In the genomic region with DNA sequence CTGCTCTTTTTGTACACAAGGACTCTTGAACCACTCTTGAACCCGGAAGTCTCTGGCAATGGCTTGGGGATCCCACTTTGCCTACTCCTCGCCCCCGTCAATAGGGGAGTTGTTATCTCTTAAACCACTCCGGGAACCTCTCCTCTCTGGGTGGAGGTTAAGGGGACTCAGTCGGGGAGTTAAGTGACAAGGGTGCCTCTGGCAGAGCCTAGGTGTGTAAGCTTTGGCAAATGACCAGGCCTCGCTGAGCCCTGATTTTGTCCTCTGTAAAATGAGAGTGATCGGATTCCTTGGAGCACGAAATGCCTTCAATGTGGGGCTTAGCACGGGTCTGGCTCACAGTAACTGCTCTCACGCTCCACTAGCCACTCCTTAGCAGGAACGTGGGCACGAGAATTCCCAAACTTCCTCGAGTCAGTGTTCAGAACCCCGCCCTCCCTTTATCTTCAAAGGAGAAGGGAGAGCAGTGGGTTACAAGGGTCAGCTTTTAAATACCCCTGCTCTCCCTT, we compare ENCODE assay signal across 9 cellular contexts.
DNase-seq lines count a peak whose midpoint lies in the region; ATAC-seq and TF ChIP-seq lines count a peak whose summit lies in the region.
"Had no signal": no experiment of that assay in that cellular context is flagged by ENCODE, and none has a peak within 500 bp of the region (broad histone marks: within the 10 kb centered on the region; RNA-seq: fewer than 3 reads in every experiment).

No MANE protein-coding gene starts in this region.

- peaks cover 41% of the 10 kb centered on the region for H3K4me1 Mint-ChIP-seq in WTC11

- 0 out of 2 replicates have a peak overlapping the region, but pooled peaks have one; percentile 60 for H3K27ac Mint-ChIP-seq in WTC11

- H3F3A ChIP-seq in smooth muscle cell (ENCODE audit: low read depth) = peaks cover 21% of the 10 kb centered on the region

- peaks cover 19% of the 10 kb centered on the region for H3K27me3 Mint-ChIP-seq in WTC11 (ENCODE audit: low read depth)

- ATAC-seq in WTC11 = no peak

- TF ChIP-seq CTCF in HEK293 (tag by site-specific recombination; IDR thresholded peaks at IDR 0.05) (no peak), WTC11 (IDR thresholded peaks at IDR 0.05) (no peak), smooth muscle cell (IDR thresholded peaks at IDR 0.05; ENCODE audit: borderline replicate concordance, insufficient read depth, poor library complexity, severe bottlenecking) (no peak)

- WGBS in smooth muscle cell (ENCODE audit: low lambda C conversion rate) = 41% methylated on average over 14 of the region's 14 CpGs

- H3K9ac ChIP-seq in iPS-18a (ENCODE audit: low read length) (peak overlapping the region; percentile 47), smooth muscle cell (ENCODE audit: low read depth) (peak overlapping the region; percentile 4)

- POLR2A ChIA-PET in HEK293 (lab: Yijun Ruan, JAX) (interaction anchor here (1.5 kb wide), 1 partner anchor 192 kb away, joined by 3 read pairs; no protein-coding TSS in a partner anchor), WTC11 (lab: Charles Lee) (interaction anchor here (0.6 to 1.6 kb wide), 3 partner anchors 190 to 687 kb away, joined by 3 to 4 read pairs (median 3); no protein-coding TSS in a partner anchor)

- H3K27me3 ChIP-seq in iPS-18a (ENCODE audit: control insufficient read depth, insufficient read depth, low read length) (peaks cover 12% of the 10 kb centered on the region), smooth muscle cell (ENCODE audit: low read depth) (no peaks in the 10 kb centered on the region)

- H3K36me3 ChIP-seq in HEK293 (ENCODE audit: control insufficient read depth in 2 of 2, insufficient read depth in 1 of 2, low read length in 2 of 2) (no peaks in the 10 kb centered on the region), iPS-18a (ENCODE audit: control insufficient read depth, low read depth, low read length) (no peaks in the 10 kb centered on the region), smooth muscle cell (ENCODE audit: low read depth) (no peaks in the 10 kb centered on the region)

- H2AFZ ChIP-seq in smooth muscle cell (ENCODE audit: low read depth) = no peak overlapping the region

- H3K9me3 ChIP-seq in HEK293 (ENCODE audit: control insufficient read depth, insufficient read depth, low read depth, low read length) = no peaks in the 10 kb centered on the region
- H3K9me3 ChIP-seq in iPS-18a (ENCODE audit: control insufficient read depth, low read depth, low read length) = no peaks in the 10 kb centered on the region
- H3K9me3 ChIP-seq in smooth muscle cell (replicated peaks; ENCODE audit: low read depth) = no peaks in the 10 kb centered on the region

- H3K4me1 ChIP-seq in HEK293 (ENCODE audit: control insufficient read depth, insufficient read depth, low read length) (peaks cover 5% of the 10 kb centered on the region), iPS-18a (ENCODE audit: control insufficient read depth, low read depth, low read length) (peaks cover 5% of the 10 kb centered on the region), smooth muscle cell (ENCODE audit: low read depth) (peaks cover 32% of the 10 kb centered on the region)

- peak overlapping the region; percentile 84 for H3K4me2 ChIP-seq in smooth muscle cell

- H3K79me2 ChIP-seq in smooth muscle cell (ENCODE audit: low read depth) = no peaks in the 10 kb centered on the region

- DNase-seq in WTC11 (ENCODE audit: low spot score) (no peak), smooth muscle cell (lab: John Stamatoyannopoulos, UW; ENCODE audit: unreplicated experiment) (no peak), EL (no peak), NCI-H345 (lab: John Stamatoyannopoulos, UW) (no peak), activated gamma-delta T cell treated with Interleukin-2 at 50 U/mL for 16 hours (no peak), DMS153 treated with DMSO at 0.1 percent for 48 hours (lab: John Stamatoyannopoulos, UW; ENCODE audit: unreplicated experiment) (no peak)
- DNase-seq: NCI-H1694 had no signal

- peak overlapping the region; percentile 75 for H3K4me3 Mint-ChIP-seq in WTC11

- CTCF ChIA-PET in HEK293 (lab: Yijun Ruan, JAX) = interaction anchor here (0.6 to 5.1 kb wide), 19 partner anchors 9 to 606 kb away, joined by 3 to 55 read pairs (median 4); partner anchors contain the start of gene UBL3
- CTCF ChIA-PET in WTC11 (lab: Charles Lee) = interaction anchor here (0.6 to 6.5 kb wide), 28 partner anchors 8 to 526 kb away, joined by 3 to 128 read pairs (median 6); partner anchors contain the start of gene UBL3

- peaks cover 10% of the 10 kb centered on the region for H3K9me3 Mint-ChIP-seq in WTC11

- H3K4me3 ChIP-seq in HEK293 (ENCODE audit: low read depth, low read length) = no peak overlapping the region
- peak overlapping the region; percentile 50 for H3K4me3 ChIP-seq in iPS-18a (ENCODE audit: low read length)
- peak overlapping the region; percentile 56 for H3K4me3 ChIP-seq in smooth muscle cell

- no peaks in the 10 kb centered on the region for H4K20me1 ChIP-seq in smooth muscle cell (ENCODE audit: low read depth)

- H3K27ac ChIP-seq in HEK293 (ENCODE audit: extremely low read depth, low read depth, low read length) = peak overlapping the region; percentile 38; the same call in 1 of the 2 replicates
- H3K27ac ChIP-seq in iPS-18a (ENCODE audit: low read length) = no peak overlapping the region
- H3K27ac ChIP-seq in smooth muscle cell (ENCODE audit: low read depth) = peak overlapping the region; percentile 55

- 0 out of 2 replicates have a peak, but pooled peaks cover 2% of the 10 kb centered on the region for H3K36me3 Mint-ChIP-seq in WTC11

TF ChIP-seq in HEK293, 187 proteins besides CTCF, POLR2A, EP300 and RAD21 (continues in another document):
- TF ChIP-seq ZBTB17 (tag by site-specific recombination; IDR thresholded peaks at IDR 0.05) (peak; percentile 20; the same call in 1 of the 2 replicates), ZXDB (tag by site-specific recombination; IDR thresholded peaks at IDR 0.05) (no peak), ZNF776 (tag by site-specific recombination; IDR thresholded peaks at IDR 0.05; ENCODE audit: borderline replicate concordance) (no peak), KLF1 (tag by site-specific recombination; IDR thresholded peaks at IDR 0.05) (no peak), HOXD13 (CRISPR knock-in tag; IDR thresholded peaks at IDR 0.05; ENCODE audit: borderline replicate concordance) (no peak), ZNF335 (tag by site-specific recombination; conservative IDR thresholded peaks at IDR 0.05) (0 out of 2 replicates have a peak, but pooled peaks have one; percentile 16)

TF ChIP-seq in WTC11, 78 proteins besides CTCF, POLR2A, EP300 and RAD21:
- TF ChIP-seq NR3C1 (CRISPR knock-in tag; conservative IDR thresholded peaks at IDR 0.05; ENCODE audit: low read depth) = no peak
- TF ChIP-seq, protein P1, sequence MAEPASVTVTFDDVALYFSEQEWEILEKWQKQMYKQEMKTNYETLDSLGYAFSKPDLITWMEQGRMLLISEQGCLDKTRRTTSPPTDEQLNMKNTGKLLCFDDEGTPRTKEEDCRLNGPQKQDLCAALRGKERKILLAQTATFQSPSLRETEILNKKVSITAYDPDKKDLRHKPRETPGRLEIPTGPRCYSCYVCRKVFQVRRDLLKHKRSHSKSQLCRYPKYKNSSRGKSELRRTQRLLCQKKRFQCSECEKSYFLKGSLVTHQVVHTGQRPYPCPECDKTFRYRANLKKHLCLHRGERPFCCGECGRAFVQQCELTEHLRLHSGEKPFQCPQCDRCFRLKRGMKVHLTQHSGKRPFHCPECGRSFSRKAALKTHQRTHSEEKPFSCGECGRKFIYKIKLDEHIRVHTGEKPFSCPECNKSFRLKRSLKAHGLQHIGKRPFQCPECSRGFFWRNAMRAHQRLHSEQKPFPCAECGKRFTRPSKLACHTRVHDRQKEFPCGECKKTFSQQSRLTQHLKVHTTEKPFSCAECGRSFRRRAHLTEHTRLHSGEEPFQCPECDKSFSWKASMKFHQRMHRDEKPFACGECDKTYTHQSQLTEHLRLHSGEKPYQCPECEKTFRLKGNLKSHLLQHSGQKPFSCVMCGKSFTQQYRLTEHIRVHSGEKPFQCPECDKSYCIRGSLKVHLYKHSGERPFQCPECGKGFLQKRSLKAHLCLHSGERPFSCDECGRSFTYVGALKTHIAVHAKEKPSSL (CRISPR knock-in tag; conservative IDR thresholded peaks at IDR 0.05) = no peak
